Comparison of ENCODE assay signal across 29 cellular contexts in genomic region chr10:49284356-49284755, GRCh38. TPM values are rescaled to one million over a fixed set of nuclear protein-coding genes. Genes with fewer than 3 reads are reported as not detected.
"Had no signal": no experiment of that assay in that cellular context is flagged by ENCODE, and none has a peak within 500 bp of the region (broad histone marks: within the 10 kb centered on the region; RNA-seq: fewer than 3 reads in every experiment).

No MANE protein-coding gene starts in this region.

- H3K27me3 ChIP-seq: brain microvascular endothelial cell, ovary, right atrium auricular region, upper lobe of left lung had no signal

- DNase-seq: activated CD4-positive, alpha-beta T cell treated with anti-CD3 and anti-CD28 coated beads for 36 hours; activated CD4-positive, CD25-positive, alpha-beta regulatory T cell; activated CD8-positive, alpha-beta T cell treated with anti-CD3 and anti-CD28 coated beads, Interleukin-2, amount 10 ng/mL, durations not matched to agents 7 days and 5 days; activated gamma-delta T cell; activated naive CD4-positive, alpha-beta T cell treated with anti-CD3 and anti-CD28 coated beads, Interleukin-2, amount 10 ng/mL, durations not matched to agents 7 days and 5 days; activated T-cell treated with anti-CD3 and anti-CD28 coated beads, Interleukin-2, amount 50 U/mL, for 24 hours; amniotic stem cell; brain microvascular endothelial cell; caudate nucleus; effector CD8-positive, alpha-beta T cell; hippocampal formation; kidney; left colon; naive B cell; nephron progenitor cell; ovary; stimulated activated CD4-positive, alpha-beta T cell treated with anti-CD3 and anti-CD28 coated beads, Interleukin-12 subunit alpha, Interleukin-12 subunit beta, amount 100 ng/mL, for 4 hours; stimulated activated CD4-positive, alpha-beta T cell treated with anti-CD3 and anti-CD28 coated beads, Interleukin-4, amount 100 ng/mL, for 1 hour; substantia nigra had no signal

- H3K4me3 ChIP-seq: ovary, right atrium auricular region, SK-N-MC, skin epidermis, upper lobe of left lung had no signal

- H3K27ac ChIP-seq: brain microvascular endothelial cell, ovary, SK-N-MC had no signal

- H3K9me3 ChIP-seq: ovary, right atrium auricular region, upper lobe of left lung had no signal

- H3K36me3 ChIP-seq: brain microvascular endothelial cell, ovary, right atrium auricular region, upper lobe of left lung had no signal

- ATAC-seq: activated CD8-positive, alpha-beta T cell treated with anti-CD3 and anti-CD28 coated beads, Interleukin-2, amount 10 ng/mL, durations not matched to agents 7 days and 5 days; left colon had no signal

- H3K4me1 ChIP-seq: upper lobe of left lung had no signal

RNA-seq across cellular contexts. Expression of gene C10orf71, which starts 14.6 kb away (rescaled TPM):
- total RNA-seq: activated CD4-positive, alpha-beta T cell treated with anti-CD3 and anti-CD28 coated beads for 36 hours; activated CD8-positive, alpha-beta T cell treated with anti-CD3 and anti-CD28 coated beads, Interleukin-2, amount 10 ng/mL, durations not matched to agents 7 days and 5 days; astrocyte; epithelial cell of proximal tubule; kidney; left colon; liver; mesothelial cell of epicardium; pulmonary artery endothelial cell; T-helper 1 cell treated with Interleukin-12 subunit alpha and Interleukin-12 subunit beta and Interleukin-4 antibody, amounts not matched to agents 30 ng/mL and 1 ng/mL, for 36 hours; upper lobe of left lung had no signal
